16 cellular contexts compared by ENCODE assay signal in the genomic region with DNA sequence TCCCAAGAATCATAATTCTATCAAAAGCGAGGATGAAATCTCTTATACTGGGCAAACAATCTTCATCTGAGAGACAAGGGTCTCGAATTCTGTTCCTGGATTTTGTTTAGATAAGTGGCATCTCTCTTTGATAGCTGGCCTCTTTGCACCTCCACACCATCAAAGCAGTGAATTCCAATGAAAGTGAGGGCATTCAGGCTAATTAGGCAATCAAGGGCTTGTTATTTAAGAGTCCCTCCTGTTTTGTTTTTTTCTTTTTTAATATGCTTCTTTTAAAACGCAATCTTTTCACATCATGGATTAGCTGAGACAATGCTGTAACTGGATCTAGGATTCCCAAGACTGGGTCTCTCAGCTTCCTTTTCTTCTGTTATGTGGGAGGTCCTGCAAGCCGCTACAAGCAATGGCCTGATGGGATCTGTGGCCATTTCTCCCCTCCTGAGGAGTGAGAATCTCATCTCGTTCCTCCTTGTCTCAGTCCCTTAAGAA.
DNase-seq lines count a peak whose midpoint lies in the region; ATAC-seq and TF ChIP-seq lines count a peak whose summit lies in the region.
"Had no signal": no experiment of that assay in that cellular context is flagged by ENCODE, and none has a peak within 500 bp of the region (broad histone marks: within the 10 kb centered on the region; RNA-seq: fewer than 3 reads in every experiment).

No MANE protein-coding gene starts in this region.

- H3K79me2 ChIP-seq in GM23338 (replicated peaks; ENCODE audit: insufficient read depth) = no peaks in the 10 kb centered on the region

- CTCF ChIA-PET in WTC11 (lab: Charles Lee) = interaction anchor here (0.6 kb wide), 1 partner anchor 83 kb away, joined by 3 read pairs; no protein-coding TSS in a partner anchor

- POLR2A ChIA-PET in WTC11 (lab: Charles Lee) = no interaction called here

- no peak for TF ChIP-seq CTCF in GM23338 (conservative IDR thresholded peaks at IDR 0.05; ENCODE audit: low read depth in 2 of 2)
- no peak for TF ChIP-seq CTCF in WTC11 (IDR thresholded peaks at IDR 0.05)
- no peak for TF ChIP-seq CTCF in transverse colon (IDR thresholded peaks at IDR 0.05)

- in situ Hi-C loops in transverse colon (cut with MboI; ENCODE audit: low pct_ligation_motif_present in 1 of 4, low pct_unique_long_range_greater_than_20kb in 1 of 4, low sequenced_read_pairs in 3 of 4) = no loop called here

- H3K4me3 Mint-ChIP-seq in GM23338 (no peak overlapping the region), WTC11 (no peak overlapping the region)
- H3K4me3 Mint-ChIP-seq in activated naive CD8-positive, alpha-beta T cell treated with anti-CD3 and anti-CD28 coated beads, Interleukin-2, amount 50 U/mL, for 24 hours = no peak overlapping the region
- H3K4me3 Mint-ChIP-seq: CD4-positive, alpha-beta memory T cell; HFFc6 had no signal

- DNase-seq in GM23338 (ENCODE audit: low spot score) (peak; percentile 6), WTC11 (ENCODE audit: low spot score) (no peak), transverse colon (no peak)
- DNase-seq in activated naive CD8-positive, alpha-beta T cell treated with anti-CD3 and anti-CD28 coated beads, Interleukin-2, amount 50 U/mL, for 24 hours = no peak
- no peak for DNase-seq in activated naive CD4-positive, alpha-beta T cell treated with anti-CD3 and anti-CD28 coated beads, Interleukin-2, amount 50 U/mL, for 72 hours (ENCODE audit: low spot score in 2 of 2)
- DNase-seq: BE2C; CD4-positive, alpha-beta memory T cell; COR-L47; DMS153; EL; HCEC 1CT; HFFc6 had no signal

- peaks cover 7% of the 10 kb centered on the region; the same call in 1 of the 3 replicates for H3K4me1 Mint-ChIP-seq in GM23338
- peaks cover 9% of the 10 kb centered on the region for H3K4me1 Mint-ChIP-seq in WTC11
- no peaks in the 10 kb centered on the region for H3K4me1 Mint-ChIP-seq in activated naive CD8-positive, alpha-beta T cell treated with anti-CD3 and anti-CD28 coated beads, Interleukin-2, amount 50 U/mL, for 24 hours
- H3K4me1 Mint-ChIP-seq: CD4-positive, alpha-beta memory T cell had no signal

- no peak overlapping the region for H3K9ac ChIP-seq in muscle layer of colon (ENCODE audit: low read length)

- peaks cover 12% of the 10 kb centered on the region; the same call in 1 of the 2 replicates for H3K4me1 ChIP-seq in GM23338 (ENCODE audit: insufficient read depth)
- peaks cover 17% of the 10 kb centered on the region for H3K4me1 ChIP-seq in muscle layer of colon (ENCODE audit: insufficient read depth, low read length)
- no peaks in the 10 kb centered on the region for H3K4me1 ChIP-seq in transverse colon
- H3K4me1 ChIP-seq: BE2C had no signal

- H2AFZ ChIP-seq in GM23338 = no peak overlapping the region; the same call in 1 of the 2 replicates

- no peak for TF ChIP-seq EP300 in transverse colon (IDR thresholded peaks at IDR 0.05; ENCODE audit: low read depth)

- H3K27me3 ChIP-seq in GM23338 (ENCODE audit: insufficient read depth) = no peaks in the 10 kb centered on the region
- H3K27me3 ChIP-seq in muscle layer of colon (ENCODE audit: control insufficient read depth in 1 of 2, insufficient read depth in 2 of 2, low read length in 2 of 2) = no peaks in the 10 kb centered on the region
- H3K27me3 ChIP-seq in transverse colon = peaks cover 7% of the 10 kb centered on the region
- H3K27me3 ChIP-seq: BE2C had no signal

- H3K9me2 ChIP-seq in GM23338 (ENCODE audit: insufficient read depth) = 0 out of 2 replicates have a peak, but pooled peaks cover 4% of the 10 kb centered on the region

- H3K36me3 Mint-ChIP-seq in GM23338 (ENCODE audit: low read depth) = no peaks in the 10 kb centered on the region
- no peaks in the 10 kb centered on the region for H3K36me3 Mint-ChIP-seq in WTC11
- H3K36me3 Mint-ChIP-seq in activated naive CD8-positive, alpha-beta T cell treated with anti-CD3 and anti-CD28 coated beads, Interleukin-2, amount 50 U/mL, for 24 hours (ENCODE audit: low read depth) = no peaks in the 10 kb centered on the region
- H3K36me3 Mint-ChIP-seq in activated naive CD4-positive, alpha-beta T cell treated with anti-CD3 and anti-CD28 coated beads, Interleukin-2, amount 50 U/mL, for 72 hours = no peaks in the 10 kb centered on the region
- H3K36me3 Mint-ChIP-seq: CD4-positive, alpha-beta memory T cell had no signal

- H3K36me3 ChIP-seq in GM23338 (ENCODE audit: insufficient read depth) (no peaks in the 10 kb centered on the region), muscle layer of colon (ENCODE audit: insufficient read depth, low read length) (peaks cover 34% of the 10 kb centered on the region), transverse colon (no peaks in the 10 kb centered on the region)
- H3K36me3 ChIP-seq: BE2C had no signal

- intact Hi-C loops in transverse colon (cut with DNase I; ENCODE audit: low total_unique reads) = no loop called here

- ATAC-seq in GM23338 (peak; percentile 25; the same call in 1 of the 3 replicates), WTC11 (peak; percentile 60), HG02938 (IDR thresholded peaks at IDR 0.05; ENCODE audit: unreplicated experiment) (no peak)
- ATAC-seq in activated naive CD8-positive, alpha-beta T cell treated with anti-CD3 and anti-CD28 coated beads, Interleukin-2, amount 50 U/mL, for 24 hours = no peak
- no peak for ATAC-seq in activated naive CD4-positive, alpha-beta T cell treated with anti-CD3 and anti-CD28 coated beads, Interleukin-2, amount 50 U/mL, for 72 hours

- TF ChIP-seq POLR2A in transverse colon (IDR thresholded peaks at IDR 0.05) = no peak

- H3K9me3 ChIP-seq in muscle layer of colon (ENCODE audit: low read length) (no peaks in the 10 kb centered on the region), transverse colon (no peaks in the 10 kb centered on the region)
- H3K9me3 ChIP-seq: BE2C had no signal

- H3K27ac Mint-ChIP-seq in GM23338 (no peak overlapping the region), WTC11 (no peak overlapping the region)
- no peak overlapping the region for H3K27ac Mint-ChIP-seq in activated naive CD8-positive, alpha-beta T cell treated with anti-CD3 and anti-CD28 coated beads, Interleukin-2, amount 50 U/mL, for 24 hours
- H3K27ac Mint-ChIP-seq in activated naive CD4-positive, alpha-beta T cell treated with anti-CD3 and anti-CD28 coated beads, Interleukin-2, amount 50 U/mL, for 72 hours = no peak overlapping the region
- H3K27ac Mint-ChIP-seq: CD4-positive, alpha-beta memory T cell; HFFc6 had no signal

- H3F3A ChIP-seq in GM23338 (replicated peaks; ENCODE audit: low read depth) = no peaks in the 10 kb centered on the region

- H3K4me3 ChIP-seq in GM23338 = no peak overlapping the region
- H3K4me3 ChIP-seq in muscle layer of colon (ENCODE audit: low read depth in 1 of 2, low read length in 2 of 2) = no peak overlapping the region
- no peak overlapping the region for H3K4me3 ChIP-seq in transverse colon

- no peaks in the 10 kb centered on the region for H4K20me1 ChIP-seq in GM23338 (replicated peaks; ENCODE audit: insufficient read depth)

- no peak overlapping the region for H3K4me2 ChIP-seq in GM23338

- no peak overlapping the region for H3K27ac ChIP-seq in GM23338 (ENCODE audit: low read depth)
- peak overlapping the region; percentile 37 for H3K27ac ChIP-seq in muscle layer of colon (ENCODE audit: low read depth, low read length)
- H3K27ac ChIP-seq in transverse colon = peak overlapping the region; percentile 15 to 61 (median 42)
- H3K27ac ChIP-seq: C4-2B, HL-60 had no signal

- H3K27me3 Mint-ChIP-seq in GM23338 (ENCODE audit: insufficient read depth, low read depth, poor library complexity) = no peaks in the 10 kb centered on the region
- peaks cover 9% of the 10 kb centered on the region for H3K27me3 Mint-ChIP-seq in WTC11 (ENCODE audit: low read depth)
- H3K27me3 Mint-ChIP-seq in activated naive CD8-positive, alpha-beta T cell treated with anti-CD3 and anti-CD28 coated beads, Interleukin-2, amount 50 U/mL, for 24 hours = peaks cover 36% of the 10 kb centered on the region

- 74 to 82% methylated on average over 5 of the region's 5 CpGs for WGBS in transverse colon (ENCODE audit: low coverage in 1 of 2), 2 donors

- no peaks in the 10 kb centered on the region for H3K9me3 Mint-ChIP-seq in GM23338
- no peaks in the 10 kb centered on the region for H3K9me3 Mint-ChIP-seq in WTC11
- no peaks in the 10 kb centered on the region for H3K9me3 Mint-ChIP-seq in activated naive CD8-positive, alpha-beta T cell treated with anti-CD3 and anti-CD28 coated beads, Interleukin-2, amount 50 U/mL, for 24 hours
- no peaks in the 10 kb centered on the region for H3K9me3 Mint-ChIP-seq in activated naive CD4-positive, alpha-beta T cell treated with anti-CD3 and anti-CD28 coated beads, Interleukin-2, amount 50 U/mL, for 72 hours
- H3K9me3 Mint-ChIP-seq: CD4-positive, alpha-beta memory T cell; HFFc6 had no signal

TF ChIP-seq in GM23338, 12 proteins besides CTCF, POLR2A, EP300 and RAD21 (continues in another document):
- TF ChIP-seq STAT1 (IDR thresholded peaks at IDR 0.05; ENCODE audit: unreplicated experiment) = no peak
- no peak for TF ChIP-seq ZNF331 (CRISPR knock-in tag; IDR thresholded peaks at IDR 0.05; ENCODE audit: low read depth)
- no peak for TF ChIP-seq EZH2 (IDR thresholded peaks at IDR 0.05; ENCODE audit: low read depth, unreplicated experiment)
- no peak for TF ChIP-seq ETS1 (IDR thresholded peaks at IDR 0.05)
- no peak for TF ChIP-seq EZH2phosphoT487 (IDR thresholded peaks at IDR 0.05; ENCODE audit: unreplicated experiment)

TF ChIP-seq in WTC11, 78 proteins besides CTCF, POLR2A, EP300 and RAD21 (continues in another document):
- TF ChIP-seq FOXK1 (CRISPR knock-in tag; IDR thresholded peaks at IDR 0.05) (no peak), ETV6 (CRISPR knock-in tag; IDR thresholded peaks at IDR 0.05) (no peak), SP1 (CRISPR knock-in tag; conservative IDR thresholded peaks at IDR 0.05) (no peak), NR2C2 (CRISPR knock-in tag; IDR thresholded peaks at IDR 0.05) (no peak), TP53 (CRISPR knock-in tag; IDR thresholded peaks at IDR 0.05) (no peak)
- TF ChIP-seq, protein P1, sequence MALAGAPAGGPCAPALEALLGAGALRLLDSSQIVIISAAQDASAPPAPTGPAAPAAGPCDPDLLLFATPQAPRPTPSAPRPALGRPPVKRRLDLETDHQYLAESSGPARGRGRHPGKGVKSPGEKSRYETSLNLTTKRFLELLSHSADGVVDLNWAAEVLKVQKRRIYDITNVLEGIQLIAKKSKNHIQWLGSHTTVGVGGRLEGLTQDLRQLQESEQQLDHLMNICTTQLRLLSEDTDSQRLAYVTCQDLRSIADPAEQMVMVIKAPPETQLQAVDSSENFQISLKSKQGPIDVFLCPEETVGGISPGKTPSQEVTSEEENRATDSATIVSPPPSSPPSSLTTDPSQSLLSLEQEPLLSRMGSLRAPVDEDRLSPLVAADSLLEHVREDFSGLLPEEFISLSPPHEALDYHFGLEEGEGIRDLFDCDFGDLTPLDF (CRISPR knock-in tag; IDR thresholded peaks at IDR 0.05) = no peak
- TF ChIP-seq, protein P2, sequence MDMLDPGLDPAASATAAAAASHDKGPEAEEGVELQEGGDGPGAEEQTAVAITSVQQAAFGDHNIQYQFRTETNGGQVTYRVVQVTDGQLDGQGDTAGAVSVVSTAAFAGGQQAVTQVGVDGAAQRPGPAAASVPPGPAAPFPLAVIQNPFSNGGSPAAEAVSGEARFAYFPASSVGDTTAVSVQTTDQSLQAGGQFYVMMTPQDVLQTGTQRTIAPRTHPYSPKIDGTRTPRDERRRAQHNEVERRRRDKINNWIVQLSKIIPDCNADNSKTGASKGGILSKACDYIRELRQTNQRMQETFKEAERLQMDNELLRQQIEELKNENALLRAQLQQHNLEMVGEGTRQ (CRISPR knock-in tag; IDR thresholded peaks at IDR 0.05) = no peak

Comparison
In these comparisons a context has a peak if more than half of its experiments do, and no peak if none do; other contexts are left out.
1. ATAC-seq: peak in GM23338 (single experiment) and WTC11 (single experiment); none in activated naive CD8-positive, alpha-beta T cell treated with anti-CD3 and anti-CD28 coated beads, Interleukin-2, amount 50 U/mL, for 24 hours (single experiment), HG02938 (single experiment) and activated naive CD4-positive, alpha-beta T cell treated with anti-CD3 and anti-CD28 coated beads, Interleukin-2, amount 50 U/mL, for 72 hours (0 of 2).